Comparison of ENCODE assay signal across 8 cellular contexts in the genomic region with DNA sequence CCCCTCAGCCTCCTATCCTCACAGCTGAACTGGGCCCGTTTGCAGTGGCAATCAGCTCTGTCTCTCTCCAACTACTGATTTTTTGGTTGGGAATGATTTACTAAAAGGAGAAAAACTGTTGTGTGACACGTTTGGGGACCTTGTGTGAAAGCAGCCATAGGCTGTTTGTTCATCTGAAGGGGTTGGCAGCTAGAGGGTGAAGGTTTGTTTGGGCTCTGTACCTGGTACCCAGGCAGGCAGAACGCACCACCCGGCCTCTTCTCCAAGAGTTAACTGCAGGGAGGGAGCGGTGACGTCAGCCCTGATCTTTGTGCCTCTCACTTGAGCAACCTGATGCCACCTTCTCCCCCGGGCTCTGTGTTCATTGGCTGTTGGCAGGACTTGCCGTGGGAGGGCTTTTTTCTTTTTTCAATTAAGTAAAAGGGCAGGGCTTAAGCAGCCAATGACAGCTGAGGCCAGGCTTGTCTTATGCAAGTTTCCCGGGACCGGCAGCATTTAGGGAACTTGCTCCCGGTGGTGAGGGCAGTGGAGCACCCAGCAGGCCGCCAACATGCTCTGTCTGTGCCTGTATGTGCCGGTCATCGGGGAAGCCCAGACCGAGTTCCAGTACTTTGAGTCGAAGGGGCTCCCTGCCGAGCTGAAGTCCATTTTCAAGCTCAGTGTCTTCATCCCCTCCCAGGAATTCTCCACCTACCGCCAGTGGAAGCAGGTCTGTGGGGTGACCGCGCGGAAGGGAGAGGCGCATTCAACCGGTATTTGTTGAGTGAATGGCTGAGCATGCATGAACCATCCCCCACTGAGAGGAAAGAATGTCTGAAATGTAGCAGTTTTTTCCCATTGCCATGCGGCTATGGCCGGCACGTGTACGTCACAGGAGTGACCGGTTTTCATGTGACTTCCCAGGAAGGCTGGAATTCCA. TPM values are rescaled to one million over a fixed set of nuclear protein-coding genes. Genes with fewer than 3 reads are reported as not detected.
A peak's percentile ranks its signal among the peaks of the same experiment; 100 is the strongest.
DNase-seq lines count a peak whose midpoint lies in the region; FAIRE-seq and TF ChIP-seq lines count a peak whose summit lies in the region.

No MANE protein-coding gene starts in this region.

- H3K4me3 ChIP-seq in HEK293 (ENCODE audit: low read depth, low read length): peak overlapping the region; percentile 46
- peak overlapping the region; percentile 48 to 68 (median 62) for H3K4me3 ChIP-seq in H1 (ENCODE audit: extremely low read depth in 1 of 4, insufficient read depth in 2 of 4, low read depth in 3 of 4, low read length in 4 of 4)

- peak overlapping the region; percentile 90 for H3K18ac ChIP-seq in H1 (ENCODE audit: extremely low read depth, low read length)

- FAIRE-seq in H1 (lab: Jason Lieb, UNC): peak; percentile 52
- no peak for FAIRE-seq in GM19239 (lab: Jason Lieb, UNC)

- peaks cover 6 to 36% of the 10 kb centered on the region in 2 experiments for H4K20me1 ChIP-seq in H1 (replicated peaks in 1 of 2; ENCODE audit: control insufficient read depth in 1 of 2, insufficient read depth in 2 of 2, low read length in 2 of 2)

- H3K79me2 ChIP-seq in H1 (ENCODE audit: control insufficient read depth in 1 of 2, insufficient read depth in 2 of 2, low read length in 2 of 2): peaks cover 0 to 30% of the 10 kb centered on the region in 2 experiments; a peak in 2 of 4 replicates

- no peak overlapping the region for H3K14ac ChIP-seq in H1 (ENCODE audit: insufficient read length)

- peak overlapping the region; percentile 87 to 93 for H3K4me2 ChIP-seq in H1 (ENCODE audit: insufficient read depth in 1 of 2, low read depth in 2 of 2, low read length in 2 of 2)

- H3K36me3 ChIP-seq in HEK293 (ENCODE audit: control insufficient read depth in 2 of 2, insufficient read depth in 1 of 2, low read length in 2 of 2) (peaks cover 0 to 27% of the 10 kb centered on the region in 2 experiments; a peak in 1 of 3 replicates), H1 (ENCODE audit: control insufficient read depth in 2 of 4, insufficient read depth in 4 of 4, low read length in 3 of 4) (peaks cover 4 to 21% (median 13%) of the 10 kb centered on the region in 4 experiments; a peak in 7 of 8 replicates)

- H2AK5ac ChIP-seq in H1 (ENCODE audit: low read depth, low read length): peak overlapping the region; percentile 97; the same call in 1 of the 2 replicates

- no peak overlapping the region for H3K23ac ChIP-seq in H1 (ENCODE audit: insufficient read length)

- H3K56ac ChIP-seq in H1 (replicated peaks; ENCODE audit: insufficient read length, low read depth, low read length): peak overlapping the region; percentile 13

- no peak for TF ChIP-seq RAD21 in H1 (IDR thresholded peaks at IDR 0.05 in 1 of 2, conservative IDR thresholded peaks at IDR 0.05 in 1 of 2; ENCODE audit: low read depth in 2 of 2, low read length in 2 of 2)

- H2AFZ ChIP-seq in H1 (ENCODE audit: low read length): no peak overlapping the region

- no peaks in the 10 kb centered on the region for H3K27me3 ChIP-seq in H1 (replicated peaks in 1 of 4; ENCODE audit: control insufficient read depth in 3 of 4, extremely low read depth in 1 of 4, insufficient read depth in 3 of 4, low read length in 3 of 4)

- TF ChIP-seq CTCF in HEK293 (tag by site-specific recombination; IDR thresholded peaks at IDR 0.05) (no peak), H1 (IDR thresholded peaks at IDR 0.05; ENCODE audit: control extremely low read depth in 1 of 3, insufficient read depth in 1 of 3, low read depth in 1 of 3, low read length in 3 of 3) (no peak)

- peak in 1 of 2 experiments; percentile 96; a peak in 2 of 3 replicates for TF ChIP-seq POLR2A in H1 (IDR thresholded peaks at IDR 0.05; ENCODE audit: control extremely low read depth in 1 of 2, low read depth in 2 of 2, low read length in 2 of 2)

- H2BK20ac ChIP-seq in H1 (ENCODE audit: low read length): 0 out of 2 replicates have a peak overlapping the region, but pooled peaks have one; percentile 48

- H3K9ac ChIP-seq in H1 (replicated peaks in 1 of 4; ENCODE audit: extremely low read depth in 1 of 4, low read depth in 3 of 4, low read length in 3 of 4): peak overlapping the region in 3 of 4 experiments; percentile 64 to 87 (median 76); a peak in 6 of 7 replicates

- peak overlapping the region; percentile 94 for H2BK5ac ChIP-seq in H1 (ENCODE audit: low read depth, low read length)

- peak overlapping the region; percentile 90 for H4K91ac ChIP-seq in H1 (replicated peaks; ENCODE audit: insufficient read length, low read length)

- H3K9me3 ChIP-seq in HEK293 (ENCODE audit: control insufficient read depth, insufficient read depth, low read depth, low read length) (no peaks in the 10 kb centered on the region), H1 (ENCODE audit: insufficient read depth in 2 of 2, low read depth in 1 of 2, low read length in 1 of 2) (no peaks in the 10 kb centered on the region)

- peaks cover 23% of the 10 kb centered on the region for H3K79me1 ChIP-seq in H1 (ENCODE audit: low read depth, low read length)

- peak in 1 of 2 experiments; percentile 64; a peak in 1 of 3 replicates for TF ChIP-seq EP300 in H1 (IDR thresholded peaks at IDR 0.05; ENCODE audit: borderline replicate concordance in 1 of 2, low read depth in 2 of 2, low read length in 2 of 2)

- H4K5ac ChIP-seq in H1 (ENCODE audit: insufficient read length, low read depth, low read length): peak overlapping the region; percentile 45

- peak overlapping the region; percentile 95; the same call in 1 of the 2 replicates for H4K8ac ChIP-seq in H1 (ENCODE audit: extremely low read depth, insufficient read depth, low read length)

- no peak overlapping the region for H2BK120ac ChIP-seq in H1 (replicated peaks; ENCODE audit: low read depth, low read length)

- peak overlapping the region; percentile 61; the same call in 1 of the 2 replicates for H2BK15ac ChIP-seq in H1 (ENCODE audit: low read length)

- H3K23me2 ChIP-seq in H1 (ENCODE audit: low read depth, low read length): peaks cover 9% of the 10 kb centered on the region

- DNase-seq in NCI-H526 treated with DMSO at 0.1 percent for 48 hours (lab: John Stamatoyannopoulos, UW): peak; percentile 62
- DNase-seq in activated CD8-positive, alpha-beta memory T cell treated with anti-CD3 and anti-CD28 coated beads for 48 hours (ENCODE audit: low read depth in 2 of 3, low spot score in 2 of 3): peak in 2 of 3 experiments; percentile 36 to 43
- DNase-seq in H1 (ENCODE audit: low read depth in 1 of 2, low spot score in 2 of 2): peak; percentile 90
- DNase-seq in lung microvascular endothelial cell (ENCODE audit: low read depth in 2 of 2): peak; percentile 94 to 98
- DNase-seq in stimulated activated CD4-positive, alpha-beta T cell treated with anti-CD3 and anti-CD28 coated beads, TNF-alpha, amount 100 ng/mL, for 1 hour (ENCODE audit: low read depth in 3 of 3, low spot score in 1 of 3): peak in 2 of 3 donors; percentile 27 to 44
- no peak for DNase-seq in GM19239 (ENCODE audit: insufficient read length, low spot score)
- DNase-seq in germinal center (ENCODE audit: low spot score): no peak

- no peak overlapping the region; the same call in 1 of the 2 replicates for H3K27ac ChIP-seq in HEK293 (ENCODE audit: extremely low read depth, low read depth, low read length)
- peak overlapping the region; percentile 94 for H3K27ac ChIP-seq in H1 (ENCODE audit: low read depth, low read length)

- CTCF ChIA-PET in HEK293 (lab: Yijun Ruan, JAX): interaction anchor here (0.6 to 5.0 kb wide), 14 partner anchors 11 to 1948 kb away, joined by 3 to 42 read pairs (median 4); no protein-coding TSS in a partner anchor
- CTCF ChIA-PET in H1 (lab: Charles Lee; ENCODE audit: partially characterized antibody): interaction anchor here (0.9 to 10.5 kb wide), 11 partner anchors 10 to 156 kb away, joined by 3 to 114 read pairs (median 4); no protein-coding TSS in a partner anchor

- WGBS in H1 (ENCODE audit: extremely low coverage in 1 of 2, insufficient coverage in 1 of 2, insufficient read length in 1 of 2, insufficient replicate concordance in 2 of 2, low coverage in 1 of 2, low lambda C conversion rate in 2 of 2, missing lambda C conversion rate in 1 of 2), 2 experiments: 4% methylated on average over 28 of the region's 28 CpGs; no CpG with 5 or more reads in 1 of the 2 experiments

- H3K4ac ChIP-seq in H1 (replicated peaks; ENCODE audit: insufficient read length, low read depth, low read length): peak overlapping the region; percentile 19

- H3K4me1 ChIP-seq in HEK293 (ENCODE audit: control insufficient read depth, insufficient read depth, low read length) (0 out of 2 replicates have a peak, but pooled peaks cover 4% of the 10 kb centered on the region), H1 (replicated peaks in 1 of 4; ENCODE audit: control insufficient read depth in 3 of 4, insufficient read depth in 4 of 4, low read length in 3 of 4) (peaks cover 11 to 28% (median 22%) of the 10 kb centered on the region in 4 experiments)

- H2BK12ac ChIP-seq in H1 (ENCODE audit: low read depth, low read length): peak overlapping the region; percentile 96

- POLR2A ChIA-PET in HEK293 (lab: Yijun Ruan, JAX) (interaction anchor here (0.6 to 2.2 kb wide), 12 partner anchors 9 to 144 kb away, joined by 3 to 14 read pairs (median 4); a partner anchor contains a TSS), H1 (lab: Charles Lee; ENCODE audit: partially characterized antibody) (interaction anchor here (0.8 to 12.1 kb wide), 19 partner anchors 9 to 168 kb away, joined by 3 to 119 read pairs (median 5); a partner anchor contains a TSS)

RNA-seq across cellular contexts. Expression of a gene that starts 29.3 kb away (rescaled TPM):
- 76.9 and 81.2 TPM in 2 replicates for total RNA-seq in H1 (2021; fragmentation: NEBNext Ultra II Directional; extraction: Animal tissue kit (Norgen Biotek cat#: 25700))
- 80.7 and 119 TPM in 2 replicates for polyA plus RNA-seq in H1 (2011; rRNA removed)
- polyA plus RNA-seq in H1 (2011; cell fraction: cytosol; rRNA removed): 104 TPM
- polyA plus RNA-seq in H1 (2011; cell fraction: nucleus; rRNA removed): 242 TPM
- 50.2 to 79.0 TPM (median 72.3 TPM) in 4 replicates for polyA plus RNA-seq in H1 (2012, experiment 1 of 2)
- polyA plus RNA-seq in H1 (2012, experiment 2 of 2): 60.0 TPM
- 52.2 TPM for polyA plus RNA-seq in H1 (2013, experiment 1 of 2)
- 49.8 TPM for polyA plus RNA-seq in H1 (2013, experiment 2 of 2)
- 61.8 and 72.7 TPM in 2 replicates for polyA minus RNA-seq in H1 (2011; rRNA and poly(A)+ RNA removed)
- 58.8 TPM for polyA minus RNA-seq in H1 (2011; cell fraction: cytosol; rRNA and poly(A)+ RNA removed)
- polyA minus RNA-seq in H1 (2011; cell fraction: nucleus; rRNA and poly(A)+ RNA removed): 65.8 TPM
- 62.5 and 67.8 TPM in 2 replicates for total RNA-seq in lung microvascular endothelial cell

RNA-seq across cellular contexts. Expression of a gene that starts 30.2 kb away (rescaled TPM):
- 16.8 and 18.5 TPM in 2 replicates for total RNA-seq in H1 (2021; fragmentation: NEBNext Ultra II Directional; extraction: Animal tissue kit (Norgen Biotek cat#: 25700))
- 6.5 and 10.0 TPM in 2 replicates for polyA plus RNA-seq in H1 (2011; rRNA removed)
- 13.4 TPM for polyA plus RNA-seq in H1 (2011; cell fraction: cytosol; rRNA removed)
- polyA plus RNA-seq in H1 (2011; cell fraction: nucleus; rRNA removed): 20.4 TPM
- 13.0 to 16.1 TPM (median 14.5 TPM) in 4 replicates for polyA plus RNA-seq in H1 (2012, experiment 1 of 2)
- polyA plus RNA-seq in H1 (2012, experiment 2 of 2): 11.4 TPM
- 6.5 TPM for polyA plus RNA-seq in H1 (2013, experiment 1 of 2)
- 6.8 TPM for polyA plus RNA-seq in H1 (2013, experiment 2 of 2)
- 11.8 and 11.9 TPM in 2 replicates for polyA minus RNA-seq in H1 (2011; rRNA and poly(A)+ RNA removed)
- polyA minus RNA-seq in H1 (2011; cell fraction: cytosol; rRNA and poly(A)+ RNA removed): 15.9 TPM
- 11.6 TPM for polyA minus RNA-seq in H1 (2011; cell fraction: nucleus; rRNA and poly(A)+ RNA removed)
- total RNA-seq in lung microvascular endothelial cell: 27.5 and 78.2 TPM in 2 replicates

RNA-seq across cellular contexts. Expression of a gene that starts 31.2 kb away (rescaled TPM):
- 8.7 and 11.6 TPM in 2 replicates for total RNA-seq in H1 (2021; fragmentation: NEBNext Ultra II Directional; extraction: Animal tissue kit (Norgen Biotek cat#: 25700))
- 9.0 and 11.2 TPM in 2 replicates for polyA plus RNA-seq in H1 (2011; rRNA removed)
- 12.5 TPM for polyA plus RNA-seq in H1 (2011; cell fraction: cytosol; rRNA removed)
- polyA plus RNA-seq in H1 (2011; cell fraction: nucleus; rRNA removed): 10.5 TPM
- 7.3 to 9.9 TPM (median 9.4 TPM) in 4 replicates for polyA plus RNA-seq in H1 (2012, experiment 1 of 2)
- 7.0 TPM for polyA plus RNA-seq in H1 (2012, experiment 2 of 2)
- polyA plus RNA-seq in H1 (2013, experiment 1 of 2): 5.9 TPM
- polyA plus RNA-seq in H1 (2013, experiment 2 of 2): 5.8 TPM
- 8.0 and 10.2 TPM in 2 replicates for polyA minus RNA-seq in H1 (2011; rRNA and poly(A)+ RNA removed)
- polyA minus RNA-seq in H1 (2011; cell fraction: cytosol; rRNA and poly(A)+ RNA removed): 6.5 TPM
- polyA minus RNA-seq in H1 (2011; cell fraction: nucleus; rRNA and poly(A)+ RNA removed): 5.1 TPM
- 6.5 and 12.5 TPM in 2 replicates for total RNA-seq in lung microvascular endothelial cell

RNA-seq across cellular contexts. Expression of a gene that starts 51.0 kb away (rescaled TPM):
- total RNA-seq in H1 (2021; fragmentation: NEBNext Ultra II Directional; extraction: Animal tissue kit (Norgen Biotek cat#: 25700)): 1.1 and 1.4 TPM in 2 replicates
- polyA plus RNA-seq in H1 (2011; rRNA removed): 1.6 TPM in 2 replicates
- polyA plus RNA-seq in H1 (2011; cell fraction: cytosol; rRNA removed): 0.93 TPM
- 2.2 TPM for polyA plus RNA-seq in H1 (2011; cell fraction: nucleus; rRNA removed)
- 0.75 to 1.4 TPM (median 1.2 TPM) in 4 replicates for polyA plus RNA-seq in H1 (2012, experiment 1 of 2)
- 0.84 TPM for polyA plus RNA-seq in H1 (2012, experiment 2 of 2)
- 1.1 TPM for polyA plus RNA-seq in H1 (2013, experiment 1 of 2)
- 1.4 TPM for polyA plus RNA-seq in H1 (2013, experiment 2 of 2)
- not detected in 2 replicates for polyA minus RNA-seq in H1 (2011; rRNA and poly(A)+ RNA removed)
- not detected for polyA minus RNA-seq in H1 (2011; cell fraction: cytosol; rRNA and poly(A)+ RNA removed)
- not detected for polyA minus RNA-seq in H1 (2011; cell fraction: nucleus; rRNA and poly(A)+ RNA removed)
- not detected in 2 replicates for total RNA-seq in lung microvascular endothelial cell

Comparison
In these comparisons a context has a peak if more than half of its experiments do, and no peak if none do; other contexts are left out.
1. DNase-seq: peak in NCI-H526 treated with DMSO at 0.1 percent for 48 hours (single experiment), activated CD8-positive, alpha-beta memory T cell treated with anti-CD3 and anti-CD28 coated beads for 48 hours (2 of 3), H1 (2 of 2), lung microvascular endothelial cell (2 of 2) and stimulated activated CD4-positive, alpha-beta T cell treated with anti-CD3 and anti-CD28 coated beads, TNF-alpha, amount 100 ng/mL, for 1 hour (2 of 3); none in GM19239 (single experiment) and germinal center (single experiment).